ENCODE assay signal across 13 cellular contexts in the genomic region with DNA sequence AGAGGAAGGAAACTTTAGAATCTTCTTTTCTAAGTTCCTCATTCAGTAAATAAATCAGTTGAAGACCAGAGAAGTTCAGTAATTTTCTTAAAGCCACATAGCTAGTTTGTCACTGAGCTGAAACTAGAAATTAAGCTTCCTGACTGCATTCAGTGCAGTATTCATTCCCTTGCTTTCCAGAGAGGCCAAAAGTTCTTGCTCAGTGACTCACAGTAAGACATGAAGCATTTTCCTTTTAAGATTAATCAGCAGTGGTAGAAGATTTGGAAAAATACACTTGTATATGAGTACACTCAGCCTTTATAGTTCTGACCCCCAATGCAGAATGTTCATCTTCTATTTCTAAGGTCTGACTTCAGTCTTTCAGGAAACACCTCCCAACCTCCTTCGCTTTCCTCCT.
DNase-seq lines count a peak whose midpoint lies in the region; ATAC-seq and TF ChIP-seq lines count a peak whose summit lies in the region.
"Had no signal": no experiment of that assay in that cellular context is flagged by ENCODE, and none has a peak within 500 bp of the region (broad histone marks: within the 10 kb centered on the region; RNA-seq: fewer than 3 reads in every experiment).

No MANE protein-coding gene starts in this region.

- H3K4me1 Mint-ChIP-seq in stimulated activated naive CD8-positive, alpha-beta T cell treated with anti-CD3 and anti-CD28 coated beads, Interleukin-15, amount 100 ng/mL, for 72 hours: peaks cover 11% of the 10 kb centered on the region
- no peaks in the 10 kb centered on the region for H3K4me1 Mint-ChIP-seq in natural killer cell

- H3K27ac ChIP-seq in foreskin keratinocyte (no peak overlapping the region), dorsolateral prefrontal cortex (no peak overlapping the region)
- H3K27ac ChIP-seq: VCaP had no signal

- H3K9me3 Mint-ChIP-seq in stimulated activated naive CD8-positive, alpha-beta T cell treated with anti-CD3 and anti-CD28 coated beads, Interleukin-15, amount 100 ng/mL, for 72 hours: no peaks in the 10 kb centered on the region
- H3K9me3 Mint-ChIP-seq in natural killer cell: no peaks in the 10 kb centered on the region
- H3K9me3 Mint-ChIP-seq: CD8-positive, alpha-beta T cell had no signal

- H3K4me3 Mint-ChIP-seq in stimulated activated naive CD8-positive, alpha-beta T cell treated with anti-CD3 and anti-CD28 coated beads, Interleukin-15, amount 100 ng/mL, for 72 hours: no peak overlapping the region
- H3K4me3 Mint-ChIP-seq in natural killer cell: no peak overlapping the region
- H3K4me3 Mint-ChIP-seq: CD8-positive, alpha-beta T cell had no signal

- H3K27me3 Mint-ChIP-seq in stimulated activated naive CD8-positive, alpha-beta T cell treated with anti-CD3 and anti-CD28 coated beads, Interleukin-15, amount 100 ng/mL, for 72 hours: peaks cover 52% of the 10 kb centered on the region
- peaks cover 11 to 46% of the 10 kb centered on the region in 2 donors for H3K27me3 Mint-ChIP-seq in natural killer cell (ENCODE audit: low read depth in 2 of 2)

- peaks cover 28% of the 10 kb centered on the region for H3K27me3 ChIP-seq in foreskin keratinocyte
- H3K27me3 ChIP-seq in dorsolateral prefrontal cortex: no peaks in the 10 kb centered on the region

- no peaks in the 10 kb centered on the region for H3K36me3 Mint-ChIP-seq in natural killer cell
- H3K36me3 Mint-ChIP-seq: CD8-positive, alpha-beta T cell had no signal

- H3K4me1 ChIP-seq in foreskin keratinocyte: no peaks in the 10 kb centered on the region

- no peak overlapping the region for H3K4me3 ChIP-seq in dorsolateral prefrontal cortex

- DNase-seq in stimulated activated naive CD8-positive, alpha-beta T cell treated with anti-CD3 and anti-CD28 coated beads, Interleukin-15, Interleukin-2, amounts not matched to agents 100 U/mL and 50 U/mL, for 24 hours: no peak
- no peak for DNase-seq in stimulated activated naive CD8-positive, alpha-beta T cell treated with anti-CD3 and anti-CD28 coated beads, Interleukin-15, amount 100 ng/mL, for 72 hours
- DNase-seq in foreskin keratinocyte: peak; percentile 6 to 53
- no peak for DNase-seq in GM19238 (ENCODE audit: insufficient read length, low spot score)
- DNase-seq in dorsolateral prefrontal cortex: no peak
- DNase-seq in natural killer cell: no peak
- DNase-seq: CD8-positive, alpha-beta T cell; NCI-H1048; NCI-H82; small intestine had no signal

- intact Hi-C loops in dorsolateral prefrontal cortex (cut with DNase I): no loop called here
- intact Hi-C loops in natural killer cell (cut with micrococcal nuclease): no loop called here

- ATAC-seq in stimulated activated naive CD8-positive, alpha-beta T cell treated with anti-CD3 and anti-CD28 coated beads, Interleukin-15, Interleukin-2, amounts not matched to agents 100 U/mL and 50 U/mL, for 24 hours: peak; percentile 83
- ATAC-seq in stimulated activated naive CD8-positive, alpha-beta T cell treated with anti-CD3 and anti-CD28 coated beads, Interleukin-15, amount 100 ng/mL, for 72 hours: no peak
- ATAC-seq in SK-N-SH treated with all-trans-retinoic acid at 6 μM for 48 hours: peak; percentile 77
- ATAC-seq in foreskin keratinocyte: peak; percentile 41
- no peak for ATAC-seq in HG02678 (IDR thresholded peaks at IDR 0.05; ENCODE audit: unreplicated experiment)
- ATAC-seq in natural killer cell: no peak
- ATAC-seq: CD8-positive, alpha-beta T cell had no signal

- TF ChIP-seq CTCF in foreskin keratinocyte (conservative IDR thresholded peaks at IDR 0.05) (no peak), dorsolateral prefrontal cortex (IDR thresholded peaks at IDR 0.05 in 54 of 56, conservative IDR thresholded peaks at IDR 0.05 in 2 of 56; ENCODE audit: low read depth in 1 of 56, partially characterized antibody in 56 of 56) (no peak), natural killer cell (IDR thresholded peaks at IDR 0.05) (no peak)

- no peak overlapping the region for H3K27ac Mint-ChIP-seq in stimulated activated naive CD8-positive, alpha-beta T cell treated with anti-CD3 and anti-CD28 coated beads, Interleukin-15, amount 100 ng/mL, for 72 hours
- no peak overlapping the region for H3K27ac Mint-ChIP-seq in natural killer cell
- H3K27ac Mint-ChIP-seq: CD8-positive, alpha-beta T cell had no signal

TF ChIP-seq in SK-N-SH treated with all-trans-retinoic acid at 6 μM for 48 hours, 23 proteins besides CTCF, POLR2A, EP300 and RAD21:
- TF ChIP-seq OSR1 (CRISPR knock-in tag; IDR thresholded peaks at IDR 0.05): no peak
- TF ChIP-seq PPARA (CRISPR knock-in tag; IDR thresholded peaks at IDR 0.05; ENCODE audit: borderline replicate concordance): no peak
- TF ChIP-seq ZNF70 (CRISPR knock-in tag; IDR thresholded peaks at IDR 0.05): no peak
- TF ChIP-seq ZFP3 (CRISPR knock-in tag; IDR thresholded peaks at IDR 0.05): no peak; the same call in 1 of the 2 replicates
- no peak for TF ChIP-seq PATZ1 (CRISPR knock-in tag; IDR thresholded peaks at IDR 0.05; ENCODE audit: borderline replicate concordance)
- no peak for TF ChIP-seq CSRNP3 (CRISPR knock-in tag; IDR thresholded peaks at IDR 0.05)
- TF ChIP-seq ZFP30 (CRISPR knock-in tag; IDR thresholded peaks at IDR 0.05): no peak
TF ChIP-seq in SK-N-SH treated with all-trans-retinoic acid at 6 μM for 48 hours: peak in this region for 0.

Comparison
In these comparisons a context has a peak if more than half of its experiments do, and no peak if none do; other contexts are left out.
1. ATAC-seq: peak in stimulated activated naive CD8-positive, alpha-beta T cell treated with anti-CD3 and anti-CD28 coated beads, Interleukin-15, Interleukin-2, amounts not matched to agents 100 U/mL and 50 U/mL, for 24 hours (single experiment), SK-N-SH treated with all-trans-retinoic acid at 6 μM for 48 hours (single experiment) and foreskin keratinocyte (single experiment); none in stimulated activated naive CD8-positive, alpha-beta T cell treated with anti-CD3 and anti-CD28 coated beads, Interleukin-15, amount 100 ng/mL, for 72 hours (single experiment), HG02678 (single experiment) and natural killer cell (0 of 3).
2. DNase-seq: peak in foreskin keratinocyte (2 of 2); none in stimulated activated naive CD8-positive, alpha-beta T cell treated with anti-CD3 and anti-CD28 coated beads, Interleukin-15, Interleukin-2, amounts not matched to agents 100 U/mL and 50 U/mL, for 24 hours (single experiment), stimulated activated naive CD8-positive, alpha-beta T cell treated with anti-CD3 and anti-CD28 coated beads, Interleukin-15, amount 100 ng/mL, for 72 hours (0 of 2), GM19238 (single experiment), dorsolateral prefrontal cortex (0 of 10) and natural killer cell (single experiment).